ENCODE assay signal across 13 cellular contexts in genomic region chr5:139752506-139753350, GRCh38. TPM values are rescaled to one million over a fixed set of nuclear protein-coding genes. Genes with fewer than 3 reads are reported as not detected.
DNase-seq lines count a peak whose midpoint lies in the region; ATAC-seq and TF ChIP-seq lines count a peak whose summit lies in the region.
"Had no signal": no experiment of that assay in that cellular context is flagged by ENCODE, and none has a peak within 500 bp of the region (broad histone marks: within the 10 kb centered on the region; RNA-seq: fewer than 3 reads in every experiment).

No MANE protein-coding gene starts in this region.

- DNase-seq in A673 (ENCODE audit: low spot score) = peak; percentile 64
- peak; percentile 49 for DNase-seq in COR-L47 (lab: John Stamatoyannopoulos, UW)
- peak; percentile 30 for DNase-seq in NCI-H748 treated with DMSO at 0.1 percent for 48 hours (lab: John Stamatoyannopoulos, UW)
- peak; percentile 66 for DNase-seq in epithelial cell of esophagus (ENCODE audit: low read depth)
- DNase-seq in Right ventricle myocardium inferior (ENCODE audit: missing footprints) = no peak
- DNase-seq in stimulated activated naive CD4-positive, alpha-beta T cell treated with Interleukin-2 at 50 U/mL for 16 hours (lab: John Stamatoyannopoulos, UW) = no peak
- DNase-seq in HUDEP-2 (lab: John Stamatoyannopoulos, UW; ENCODE audit: unreplicated experiment in 76 of 76) = no peak
- DNase-seq in left ventricle myocardium superior = no peak
- DNase-seq: activated CD4-positive, alpha-beta T cell treated with anti-CD3 and anti-CD28 coated beads, Interleukin-2, amount 10 ng/mL, durations not matched to agents 7 days and 5 days; GOT3; NCI-H446 treated with DMSO at 0.1 percent for 48 hours had no signal

- H3K27ac ChIP-seq in A673 (ENCODE audit: low read depth, low read length, poor library complexity, severe bottlenecking) = no peak overlapping the region

- CTCF ChIA-PET in A673 (lab: Charles Lee) = interaction anchor here (0.8 to 2.0 kb wide), 2 partner anchors 13 to 23 kb away, joined by 6 read pairs; no protein-coding TSS in a partner anchor

- H3K27me3 ChIP-seq in A673 (replicated peaks; ENCODE audit: insufficient read depth, low read depth, low read length, poor library complexity) = no peaks in the 10 kb centered on the region

- ATAC-seq in Right ventricle myocardium inferior (no peak), left ventricle myocardium superior (no peak)
- ATAC-seq: left lobe of liver had no signal

- H3K4me1 ChIP-seq in A673 (ENCODE audit: insufficient read depth, low read length, poor library complexity, severe bottlenecking) = peaks cover 25% of the 10 kb centered on the region

- intact Hi-C loops in A673 (cut with micrococcal nuclease; ENCODE audit: unreplicated experiment) (no loop called here), Right ventricle myocardium inferior (cut with DNase I) (no loop called here), left ventricle myocardium superior (cut with micrococcal nuclease) (no loop called here)

- BruUV-seq in A673 (replicated peaks; lab: Mats Ljungman, UMichigan) = no TSS peak

- TF ChIP-seq CTCF in A673 (conservative IDR thresholded peaks at IDR 0.05; ENCODE audit: low read depth, low read length) = no peak
- no peak for TF ChIP-seq CTCF in epithelial cell of esophagus (IDR thresholded peaks at IDR 0.05; ENCODE audit: insufficient read depth, low read depth, low read length, missing control alignments)

- POLR2A ChIA-PET in A673 (lab: Charles Lee; ENCODE audit: low non-redundant PET) = interaction anchor here (0.6 to 0.7 kb wide), 2 partner anchors 92 to 317 kb away, joined by 3 read pairs; no protein-coding TSS in a partner anchor

- H3K4me3 ChIP-seq in A673 (ENCODE audit: low read depth, low read length, poor library complexity, severe bottlenecking) = no peak overlapping the region
- no peak overlapping the region for H3K4me3 ChIP-seq in epithelial cell of esophagus (ENCODE audit: low read length)

- H3K9me3 ChIP-seq in A673 (ENCODE audit: low read depth, low read length, poor library complexity, severe bottlenecking) = no peaks in the 10 kb centered on the region

- H3K36me3 ChIP-seq in A673 (ENCODE audit: insufficient read depth, low read length, poor library complexity, severe bottlenecking) = no peaks in the 10 kb centered on the region

RNA-seq across cellular contexts. Expression of gene PSD2, which starts 42.9 kb away (rescaled TPM):
- total RNA-seq in A673 (2021) (0.26 and 0.70 TPM in 2 replicates), Right ventricle myocardium inferior (not detected), left ventricle myocardium superior (not detected)
- total RNA-seq: activated CD4-positive, alpha-beta T cell treated with anti-CD3 and anti-CD28 coated beads, Interleukin-2, amount 10 ng/mL, durations not matched to agents 7 days and 5 days; dermis microvascular lymphatic vessel endothelial cell had no signal

Comparison
In these comparisons a context has a peak if more than half of its experiments do, and no peak if none do; other contexts are left out.
1. DNase-seq: peak in A673 (single experiment), COR-L47 (single experiment), NCI-H748 treated with DMSO at 0.1 percent for 48 hours (single experiment) and epithelial cell of esophagus (single experiment); none in Right ventricle myocardium inferior (single experiment), stimulated activated naive CD4-positive, alpha-beta T cell treated with Interleukin-2 at 50 U/mL for 16 hours (single experiment), HUDEP-2 (0 of 76) and left ventricle myocardium superior (single experiment).